In genomic region chr3:141904203-141904602, GRCh38 we compare ENCODE assay signal across 24 cellular contexts. TPM values are rescaled to one million over a fixed set of nuclear protein-coding genes. Genes with fewer than 3 reads are reported as not detected.
DNase-seq lines count a peak whose midpoint lies in the region; ATAC-seq lines count a peak whose summit lies in the region.
"Had no signal": no experiment of that assay in that cellular context is flagged by ENCODE, and none has a peak within 500 bp of the region (broad histone marks: within the 10 kb centered on the region; RNA-seq: fewer than 3 reads in every experiment).

No MANE protein-coding gene starts in this region.

- H3K27ac ChIP-seq in CD8-positive, alpha-beta memory T cell (ENCODE audit: low read depth, low read length) = no peak overlapping the region

- CTCF ChIA-PET in CD8-positive, alpha-beta memory T cell (lab: Charles Lee) = interaction anchor here (0.8 to 1.6 kb wide), 4 partner anchors 9 to 464 kb away, joined by 3 to 6 read pairs (median 4); no protein-coding TSS in a partner anchor
- CTCF ChIA-PET in activated CD4-positive, alpha-beta memory T cell treated with anti-CD3 and anti-CD28 coated beads for 36 hours (lab: Charles Lee) = interaction anchor here (0.6 to 1.5 kb wide), 2 partner anchors 9 to 29 kb away, joined by 3 to 9 read pairs; no protein-coding TSS in a partner anchor

- ATAC-seq in activated T-cell treated with anti-CD3 and anti-CD28 coated beads, Interleukin-2, amount 50 U/mL, for 4 hours = peak; percentile 18 to 62
- ATAC-seq in effector memory CD8-positive, alpha-beta T cell (replicated peaks) = no peak
- ATAC-seq in GM19452 (IDR thresholded peaks at IDR 0.05; ENCODE audit: unreplicated experiment) = no peak
- ATAC-seq: K562 had no signal

- DNase-seq in activated T-cell treated with anti-CD3 and anti-CD28 coated beads, Interleukin-2, amount 50 U/mL, for 4 hours = no peak
- DNase-seq in activated T-cell treated with anti-CD3 and anti-CD28 coated beads for 4 hours = no peak
- no peak for DNase-seq in CD8-positive, alpha-beta memory T cell
- no peak for DNase-seq in activated CD4-positive, alpha-beta memory T cell treated with anti-CD3 and anti-CD28 coated beads for 36 hours
- DNase-seq in effector memory CD8-positive, alpha-beta T cell = no peak
- no peak for DNase-seq in midbrain (lab: John Stamatoyannopoulos, UW)
- no peak for DNase-seq in cerebellar cortex (ENCODE audit: low spot score)
- DNase-seq: C1 segment of cervical spinal cord, DMS53, GM23248, H7, Kasumi-1, NCI-H1092 treated with DMSO at 0.1 percent for 48 hours, NCI-H1436, NCI-H187, NCI-H2081 treated with DMSO at 0.1 percent for 48 hours, NCI-H2171, NCI-H226, NCI-H510A, NCI-H69, RPMI8226, SHP77 treated with DMSO at 0.1 percent for 48 hours had no signal

- peaks cover 41% of the 10 kb centered on the region for H3K36me3 Mint-ChIP-seq in activated T-cell treated with anti-CD3 and anti-CD28 coated beads, Interleukin-2, amount 50 U/mL, for 4 hours (ENCODE audit: insufficient read depth)
- H3K36me3 Mint-ChIP-seq in CD8-positive, alpha-beta memory T cell = peaks cover 15 to 46% (median 17%) of the 10 kb centered on the region in 3 donors
- peaks cover 47% of the 10 kb centered on the region for H3K36me3 Mint-ChIP-seq in activated CD4-positive, alpha-beta memory T cell treated with anti-CD3 and anti-CD28 coated beads for 36 hours
- H3K36me3 Mint-ChIP-seq in effector memory CD8-positive, alpha-beta T cell (ENCODE audit: insufficient read depth) = peaks cover 39% of the 10 kb centered on the region

- intact Hi-C loops in activated CD4-positive, alpha-beta memory T cell treated with anti-CD3 and anti-CD28 coated beads for 36 hours (cut with micrococcal nuclease) = loop anchor here (1.0 to 5.0 kb wide), 4 partner anchors 13 to 107 kb away; no protein-coding TSS in a partner anchor

- H3K4me1 Mint-ChIP-seq in activated T-cell treated with anti-CD3 and anti-CD28 coated beads, Interleukin-2, amount 50 U/mL, for 4 hours (ENCODE audit: low read depth) = peaks cover 23% of the 10 kb centered on the region
- H3K4me1 Mint-ChIP-seq in CD8-positive, alpha-beta memory T cell = peaks cover 9 to 27% (median 19%) of the 10 kb centered on the region in 3 donors
- H3K4me1 Mint-ChIP-seq in activated CD4-positive, alpha-beta memory T cell treated with anti-CD3 and anti-CD28 coated beads for 36 hours (ENCODE audit: low read depth) = peaks cover 38% of the 10 kb centered on the region
- H3K4me1 Mint-ChIP-seq in effector memory CD8-positive, alpha-beta T cell (ENCODE audit: low read depth in 2 of 2) = peaks cover 5 to 14% of the 10 kb centered on the region in 2 donors

- no peaks in the 10 kb centered on the region for H3K27me3 ChIP-seq in CD8-positive, alpha-beta memory T cell (ENCODE audit: insufficient read depth, low read length, poor library complexity, severe bottlenecking)

- POLR2A ChIA-PET in CD8-positive, alpha-beta memory T cell (lab: Charles Lee) = no interaction called here
- POLR2A ChIA-PET in activated CD4-positive, alpha-beta memory T cell treated with anti-CD3 and anti-CD28 coated beads for 36 hours (lab: Charles Lee) = interaction anchor here (0.6 to 1.0 kb wide), 2 partner anchors 18 to 27 kb away, joined by 3 to 5 read pairs; partner anchors contain the start of gene ATP1B3

- no peaks in the 10 kb centered on the region for H3K4me1 ChIP-seq in CD8-positive, alpha-beta memory T cell (ENCODE audit: insufficient read depth, low read length)

- peaks cover 9% of the 10 kb centered on the region for H3K36me3 ChIP-seq in CD8-positive, alpha-beta memory T cell (ENCODE audit: insufficient read depth, low read length)

- H3K4me3 ChIP-seq in CD8-positive, alpha-beta memory T cell (ENCODE audit: low read length) = no peak overlapping the region
- H3K4me3 ChIP-seq: GM23248, K562 had no signal

- H3K9me3 ChIP-seq in CD8-positive, alpha-beta memory T cell (ENCODE audit: low read length) = no peaks in the 10 kb centered on the region

- H3K9me3 Mint-ChIP-seq in activated T-cell treated with anti-CD3 and anti-CD28 coated beads, Interleukin-2, amount 50 U/mL, for 4 hours = no peaks in the 10 kb centered on the region
- peaks cover 3 to 6% (median 5%) of the 10 kb centered on the region in 5 donors for H3K9me3 Mint-ChIP-seq in CD8-positive, alpha-beta memory T cell
- H3K9me3 Mint-ChIP-seq in activated CD4-positive, alpha-beta memory T cell treated with anti-CD3 and anti-CD28 coated beads for 36 hours = peaks cover 9% of the 10 kb centered on the region
- peaks cover 0 to 3% of the 10 kb centered on the region in 2 donors for H3K9me3 Mint-ChIP-seq in effector memory CD8-positive, alpha-beta T cell

- no peak overlapping the region for H3K4me3 Mint-ChIP-seq in activated T-cell treated with anti-CD3 and anti-CD28 coated beads, Interleukin-2, amount 50 U/mL, for 4 hours
- H3K4me3 Mint-ChIP-seq in CD8-positive, alpha-beta memory T cell = peak overlapping the region in 1 of 7 donors; percentile 25
- H3K4me3 Mint-ChIP-seq in activated CD4-positive, alpha-beta memory T cell treated with anti-CD3 and anti-CD28 coated beads for 36 hours = no peak overlapping the region
- H3K4me3 Mint-ChIP-seq in effector memory CD8-positive, alpha-beta T cell = peak overlapping the region; percentile 6 to 34

- no peaks in the 10 kb centered on the region for H3K27me3 Mint-ChIP-seq in activated T-cell treated with anti-CD3 and anti-CD28 coated beads, Interleukin-2, amount 50 U/mL, for 4 hours (ENCODE audit: low read depth)
- no peaks in the 10 kb centered on the region for H3K27me3 Mint-ChIP-seq in CD8-positive, alpha-beta memory T cell
- no peaks in the 10 kb centered on the region for H3K27me3 Mint-ChIP-seq in activated CD4-positive, alpha-beta memory T cell treated with anti-CD3 and anti-CD28 coated beads for 36 hours
- H3K27me3 Mint-ChIP-seq in effector memory CD8-positive, alpha-beta T cell = no peaks in the 10 kb centered on the region

- peak overlapping the region in 5 of 8 donors; percentile 20 to 79 (median 50) for H3K27ac Mint-ChIP-seq in CD8-positive, alpha-beta memory T cell
- H3K27ac Mint-ChIP-seq in activated CD4-positive, alpha-beta memory T cell treated with anti-CD3 and anti-CD28 coated beads for 36 hours = peak overlapping the region; percentile 45
- peak overlapping the region; percentile 38 to 85 for H3K27ac Mint-ChIP-seq in effector memory CD8-positive, alpha-beta T cell

RNA-seq across cellular contexts. Expression of gene ATP1B3, which starts 27.8 kb away (rescaled TPM):
- total RNA-seq in activated T-cell treated with anti-CD3 and anti-CD28 coated beads, Interleukin-2, amount 50 U/mL, for 4 hours = 100 to 1,000 TPM; 219 to 266 (median 227) TPM
- 100 to 1,000 TPM; 230 to 234 TPM for total RNA-seq in CD8-positive, alpha-beta memory T cell
- 133 TPM for polyA plus RNA-seq in CD8-positive, alpha-beta memory T cell
- total RNA-seq in activated CD4-positive, alpha-beta memory T cell treated with anti-CD3 and anti-CD28 coated beads for 36 hours = 100 to 1,000 TPM; 143 to 145 TPM

Comparison
In these comparisons a context has a peak if more than half of its experiments do, and no peak if none do; other contexts are left out.
1. ATAC-seq: peak in activated T-cell treated with anti-CD3 and anti-CD28 coated beads, Interleukin-2, amount 50 U/mL, for 4 hours (2 of 2); none in effector memory CD8-positive, alpha-beta T cell (single experiment) and GM19452 (single experiment).
2. H3K4me3 Mint-ChIP-seq: peak in effector memory CD8-positive, alpha-beta T cell (2 of 2); none in activated T-cell treated with anti-CD3 and anti-CD28 coated beads, Interleukin-2, amount 50 U/mL, for 4 hours (single experiment) and activated CD4-positive, alpha-beta memory T cell treated with anti-CD3 and anti-CD28 coated beads for 36 hours (single experiment).
3. Peak in every context shown above with its lines, with median percentiles within 50 percentile points of each other: H3K27ac Mint-ChIP-seq.